8 cellular contexts compared by ENCODE assay signal in the genomic region with DNA sequence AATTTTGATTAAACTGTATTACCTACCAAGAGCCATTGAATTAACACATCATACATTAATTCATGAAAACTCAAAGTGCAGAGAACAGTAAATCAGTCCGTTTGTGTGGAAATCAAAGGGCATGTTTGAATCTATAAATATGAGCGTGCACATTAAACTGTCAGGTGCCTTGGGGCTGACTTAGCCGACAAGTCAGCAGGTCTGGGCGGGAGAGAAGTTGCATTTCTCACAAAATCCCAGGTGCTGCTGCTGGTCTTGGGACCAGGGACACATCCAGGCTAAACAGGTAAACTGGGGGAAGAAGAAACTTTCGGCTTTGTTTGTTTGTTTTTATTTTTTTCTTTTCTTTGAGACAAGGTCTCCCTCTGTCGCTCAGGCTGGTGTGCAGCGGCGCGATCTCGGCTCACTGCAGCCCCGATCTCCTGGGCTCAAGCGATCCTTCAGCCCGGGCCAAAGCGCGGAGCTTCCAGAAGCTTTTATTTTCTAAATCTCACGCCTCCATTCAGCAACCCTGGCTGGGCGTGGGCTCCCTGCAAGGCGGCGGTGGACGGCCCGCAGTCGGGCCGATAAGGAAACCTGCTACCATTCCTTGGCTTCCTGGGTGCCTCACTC.
DNase-seq lines count a peak whose midpoint lies in the region; ATAC-seq and TF ChIP-seq lines count a peak whose summit lies in the region.

No MANE protein-coding gene starts in this region.

- H3K27ac ChIP-seq in OCI-LY1 (ENCODE audit: low read depth, low read length, poor library complexity, severe bottlenecking) (no peak overlapping the region), cingulate gyrus (ENCODE audit: low read depth, low read length) (peak overlapping the region; percentile 88), lung (ENCODE audit: low read depth in 1 of 2, low read length in 1 of 2) (peak overlapping the region; percentile 71 to 81), transverse colon (peak overlapping the region; percentile 86 to 91 (median 88))

- no peak for TF ChIP-seq EP300 in transverse colon (IDR thresholded peaks at IDR 0.05; ENCODE audit: low read depth)

- H3K4me3 ChIP-seq in OCI-LY1 (ENCODE audit: low read depth, low read length, poor library complexity, severe bottlenecking) (peak overlapping the region; percentile 67), lung (peak overlapping the region; percentile 82), transverse colon (peak overlapping the region; percentile 77 to 90 (median 84))

- TF ChIP-seq CTCF in OCI-LY1 (IDR thresholded peaks at IDR 0.05; ENCODE audit: low read length) (peak; percentile 62), lung (IDR thresholded peaks at IDR 0.05; ENCODE audit: control extremely low read depth, extremely low read depth) (no peak), transverse colon (IDR thresholded peaks at IDR 0.05) (peak in 3 of 5 experiments; percentile 20 to 39 (median 33))

- ATAC-seq in GM19463 (IDR thresholded peaks at IDR 0.05; ENCODE audit: unreplicated experiment) (peak; percentile 24), HG03457 (IDR thresholded peaks at IDR 0.05; ENCODE audit: unreplicated experiment) (peak; percentile 20), lung (ENCODE audit: insufficient read depth, low FRiP score) (peak; percentile 60)

- in situ Hi-C loops in transverse colon (cut with MboI; ENCODE audit: low pct_ligation_motif_present in 1 of 4, low pct_unique_long_range_greater_than_20kb in 1 of 4, low sequenced_read_pairs in 3 of 4), result loop anchor here in 3 of 4 donors (5.0 to 25.0 kb wide), 3 partner anchors 252 to 363 kb away; partner anchors contain the start of gene ERCC4 (in 3 of the 3)

- no peak for TF ChIP-seq POLR2A in transverse colon (IDR thresholded peaks at IDR 0.05)

- no peaks in the 10 kb centered on the region for H4K20me1 ChIP-seq in OCI-LY1 (ENCODE audit: insufficient read depth, low read length)

- H3K27me3 ChIP-seq in OCI-LY1 (ENCODE audit: insufficient read depth, low read length) (no peaks in the 10 kb centered on the region), lung (ENCODE audit: control insufficient read depth, insufficient read depth) (no peaks in the 10 kb centered on the region), transverse colon (no peaks in the 10 kb centered on the region)

- H3K9me3 ChIP-seq in OCI-LY1 (ENCODE audit: low read length), result peaks cover 14% of the 10 kb centered on the region
- peaks cover 0 to 6% of the 10 kb centered on the region in 2 donors for H3K9me3 ChIP-seq in lung (ENCODE audit: control insufficient read depth in 2 of 2, insufficient read depth in 1 of 2, low read length in 1 of 2)
- peaks cover 4 to 10% of the 10 kb centered on the region in 2 donors for H3K9me3 ChIP-seq in transverse colon

- no peaks in the 10 kb centered on the region for H3K9me2 ChIP-seq in OCI-LY1 (ENCODE audit: low read depth, low read length)

- H3K9ac ChIP-seq in OCI-LY1 (ENCODE audit: low read length), result peak overlapping the region; percentile 61

- H3K79me2 ChIP-seq in OCI-LY1 (ENCODE audit: insufficient read depth, low read length), result no peaks in the 10 kb centered on the region

- 0 to 1% methylated on average over 23 of the region's 23 CpGs for WGBS in lung, 2 donors
- 0 to 2% methylated on average over 7 to 23 of the region's 23 CpGs for WGBS in transverse colon (ENCODE audit: low coverage in 1 of 2), 2 donors

- DNase-seq in EH (ENCODE audit: low read depth) (peak; percentile 75), lung (ENCODE audit: low spot score) (no peak), transverse colon (peak; percentile 67)
- no peak for DNase-seq in stimulated activated CD4-positive, alpha-beta T cell treated with anti-CD3 and anti-CD28 coated beads, Interleukin-2, amount 100 ng/mL, for 48 hours

- H3K4me1 ChIP-seq in OCI-LY1 (ENCODE audit: insufficient read depth, low read length, severe bottlenecking) (peaks cover 17% of the 10 kb centered on the region), lung (ENCODE audit: control insufficient read depth in 2 of 2, insufficient read depth in 2 of 2, low read length in 2 of 2) (peaks cover 0 to 4% of the 10 kb centered on the region in 2 donors), transverse colon (peaks cover 0 to 16% (median 9%) of the 10 kb centered on the region in 4 donors)

- H3K4me2 ChIP-seq in OCI-LY1 (ENCODE audit: low read length), result peak overlapping the region; percentile 67

- no peaks in the 10 kb centered on the region for H3F3A ChIP-seq in OCI-LY1 (ENCODE audit: insufficient read depth, low read length)

- 0 out of 2 replicates have a peak overlapping the region, but pooled peaks have one; percentile 28 for H2AFZ ChIP-seq in OCI-LY1 (ENCODE audit: low read length)

- intact Hi-C loops in transverse colon (cut with DNase I; ENCODE audit: low total_unique reads), result no loop called here

- H3K36me3 ChIP-seq in OCI-LY1 (ENCODE audit: insufficient read depth, low read length), result no peaks in the 10 kb centered on the region
- H3K36me3 ChIP-seq in lung (ENCODE audit: control insufficient read depth in 2 of 2, insufficient read depth in 2 of 2, low read length in 2 of 2), result no peaks in the 10 kb centered on the region
- H3K36me3 ChIP-seq in transverse colon, result no peaks in the 10 kb centered on the region

Comparison
In these comparisons a context has a peak if more than half of its experiments do, and no peak if none do; other contexts are left out.
1. DNase-seq: peak in EH (single experiment) and transverse colon (single experiment); none in lung (single experiment) and stimulated activated CD4-positive, alpha-beta T cell treated with anti-CD3 and anti-CD28 coated beads, Interleukin-2, amount 100 ng/mL, for 48 hours (0 of 2).
2. Peak in every context shown above with its lines, with median percentiles within 50 percentile points of each other: ATAC-seq and H3K4me3 ChIP-seq.